Comparison of ENCODE assay signal across 19 cellular contexts in genomic region chr5:150322202-150322601, GRCh38. TPM values are rescaled to one million over a fixed set of nuclear protein-coding genes. Genes with fewer than 3 reads are reported as not detected.
DNase-seq lines count a peak whose midpoint lies in the region; ATAC-seq and TF ChIP-seq lines count a peak whose summit lies in the region.
"Had no signal": no experiment of that assay in that cellular context is flagged by ENCODE, and none has a peak within 500 bp of the region (broad histone marks: within the 10 kb centered on the region; RNA-seq: fewer than 3 reads in every experiment).

No MANE protein-coding gene starts in this region.

- H3K27ac Mint-ChIP-seq in naive thymus-derived CD8-positive, alpha-beta T cell = no peak overlapping the region
- H3K27ac Mint-ChIP-seq: activated naive CD4-positive, alpha-beta T cell treated with anti-CD3 and anti-CD28 coated beads, Interleukin-2, amount 50 U/mL, for 24 hours had no signal

- POLR2A ChIA-PET in naive thymus-derived CD8-positive, alpha-beta T cell (lab: Charles Lee) = no interaction called here

- ATAC-seq in GM18502 (IDR thresholded peaks at IDR 0.05; ENCODE audit: poor library complexity, unreplicated experiment) (no peak), HG03045 (IDR thresholded peaks at IDR 0.05; ENCODE audit: unreplicated experiment) (no peak)
- no peak for ATAC-seq in naive thymus-derived CD8-positive, alpha-beta T cell
- ATAC-seq: HepG2, sciatic nerve had no signal

- H3K4me3 ChIP-seq in choroid plexus epithelial cell (ENCODE audit: low read depth, low read length) = no peak overlapping the region
- H3K4me3 ChIP-seq in kidney epithelial cell (ENCODE audit: low read depth, low read length) = no peak overlapping the region
- H3K4me3 ChIP-seq: BLaER1 had no signal

- H3K4me3 Mint-ChIP-seq in naive thymus-derived CD8-positive, alpha-beta T cell = no peak overlapping the region
- H3K4me3 Mint-ChIP-seq: activated naive CD4-positive, alpha-beta T cell treated with anti-CD3 and anti-CD28 coated beads, Interleukin-2, amount 50 U/mL, for 24 hours had no signal

- DNase-seq in ELR (ENCODE audit: low read depth) = peak; percentile 94
- DNase-seq in NCI-H226 = peak; percentile 82
- DNase-seq in choroid plexus epithelial cell (ENCODE audit: low read depth) = peak; percentile 62
- DNase-seq in kidney epithelial cell (ENCODE audit: low read depth) = peak; percentile 72
- no peak for DNase-seq in MV-4-11 (lab: John Stamatoyannopoulos, UW)
- DNase-seq in naive thymus-derived CD8-positive, alpha-beta T cell = no peak
- DNase-seq: DMS 273 treated with DMSO at 0.1 percent for 48 hours; effector CD8-positive, alpha-beta T cell; mesendoderm; NCI-H2081 treated with DMSO at 0.1 percent for 48 hours; NCI-H69; stimulated activated CD4-positive, alpha-beta T cell treated with anti-CD3 and anti-CD28 coated beads, Interleukin-2, amount 100 ng/mL, for 48 hours had no signal

- H3K27me3 Mint-ChIP-seq in naive thymus-derived CD8-positive, alpha-beta T cell = peaks cover 0 to 10% (median 5%) of the 10 kb centered on the region in 5 donors
- H3K27me3 Mint-ChIP-seq: activated naive CD4-positive, alpha-beta T cell treated with anti-CD3 and anti-CD28 coated beads, Interleukin-2, amount 50 U/mL, for 24 hours had no signal

- no peaks in the 10 kb centered on the region for H3K36me3 ChIP-seq in kidney epithelial cell (ENCODE audit: control insufficient read depth, insufficient read depth, low read length)
- H3K36me3 ChIP-seq: BLaER1 had no signal

- peaks cover 0 to 2% (median 0%) of the 10 kb centered on the region in 3 donors for H3K36me3 Mint-ChIP-seq in naive thymus-derived CD8-positive, alpha-beta T cell
- H3K36me3 Mint-ChIP-seq: activated naive CD4-positive, alpha-beta T cell treated with anti-CD3 and anti-CD28 coated beads, Interleukin-2, amount 50 U/mL, for 24 hours had no signal

- no peak for TF ChIP-seq CTCF in choroid plexus epithelial cell (conservative IDR thresholded peaks at IDR 0.05; ENCODE audit: low read depth, low read length)
- TF ChIP-seq CTCF in kidney epithelial cell (IDR thresholded peaks at IDR 0.05; ENCODE audit: insufficient read depth, low read length, poor library complexity, severe bottlenecking) = no peak

- peaks cover 0 to 3% (median 0%) of the 10 kb centered on the region in 9 donors for H3K9me3 Mint-ChIP-seq in naive thymus-derived CD8-positive, alpha-beta T cell
- H3K9me3 Mint-ChIP-seq: activated naive CD4-positive, alpha-beta T cell treated with anti-CD3 and anti-CD28 coated beads, Interleukin-2, amount 50 U/mL, for 24 hours had no signal

- no peaks in the 10 kb centered on the region for H3K27me3 ChIP-seq in kidney epithelial cell (ENCODE audit: control insufficient read depth, insufficient read depth, low read length)
- H3K27me3 ChIP-seq: BLaER1 had no signal

- H3K4me1 Mint-ChIP-seq in naive thymus-derived CD8-positive, alpha-beta T cell = no peaks in the 10 kb centered on the region
- H3K4me1 Mint-ChIP-seq: activated naive CD4-positive, alpha-beta T cell treated with anti-CD3 and anti-CD28 coated beads, Interleukin-2, amount 50 U/mL, for 24 hours had no signal

RNA-seq across cellular contexts. Expression of gene ARSI, which starts 19.5 kb away (rescaled TPM):
- 2.4 TPM in 2 replicates for total RNA-seq in kidney epithelial cell
- total RNA-seq in naive thymus-derived CD8-positive, alpha-beta T cell = not detected
- not detected for polyA plus RNA-seq in naive thymus-derived CD8-positive, alpha-beta T cell
- total RNA-seq: T-helper 2 cell treated with Interferon-gamma antibody and Interleukin-4, amounts not matched to agents 100 ng/mL and 5 ng/mL, for 36 hours had no signal

RNA-seq across cellular contexts. Expression of gene CAMK2A, which starts 32.6 kb away (rescaled TPM):
- total RNA-seq in kidney epithelial cell = not detected in 2 replicates
- total RNA-seq in naive thymus-derived CD8-positive, alpha-beta T cell = not detected
- polyA plus RNA-seq in naive thymus-derived CD8-positive, alpha-beta T cell = not detected
- total RNA-seq: T-helper 2 cell treated with Interferon-gamma antibody and Interleukin-4, amounts not matched to agents 100 ng/mL and 5 ng/mL, for 36 hours had no signal
- polyA plus RNA-seq: HepG2 had no signal

RNA-seq across cellular contexts. Expression of gene TCOF1, which starts 35.3 kb away (rescaled TPM):
- 30.8 and 33.2 TPM in 2 replicates for total RNA-seq in kidney epithelial cell
- total RNA-seq in naive thymus-derived CD8-positive, alpha-beta T cell = 10 to 100 TPM; 61.5 to 64.6 TPM
- polyA plus RNA-seq in naive thymus-derived CD8-positive, alpha-beta T cell = 10 to 100 TPM in 1 of 3 donors, 1 to 10 TPM in 2; 1.8 to 24.7 (median 3.3) TPM

Comparison
In these comparisons a context has a peak if more than half of its experiments do, and no peak if none do; other contexts are left out.
1. DNase-seq: peak in ELR (single experiment), NCI-H226 (single experiment), choroid plexus epithelial cell (single experiment) and kidney epithelial cell (single experiment); none in MV-4-11 (single experiment) and naive thymus-derived CD8-positive, alpha-beta T cell (0 of 10).